Comparison of ENCODE assay signal across 8 cellular contexts in the genomic region with DNA sequence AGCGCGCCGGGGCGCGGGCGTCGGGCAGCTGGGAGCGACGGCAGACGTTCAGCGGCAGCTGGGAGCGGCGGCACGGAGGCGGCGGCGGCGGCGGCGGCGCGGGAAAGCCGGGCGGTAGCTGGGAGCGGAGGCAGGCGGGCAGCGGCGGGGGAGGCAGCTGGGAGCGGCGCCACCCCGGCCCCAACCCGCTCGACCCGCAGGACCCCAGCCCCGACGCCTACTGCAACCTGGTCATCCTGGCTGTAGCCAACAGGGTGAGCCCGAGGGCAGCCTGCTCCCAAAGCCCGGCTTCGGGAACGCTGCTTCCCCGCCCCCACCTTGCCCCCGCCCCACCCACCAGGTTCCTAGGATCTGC. TPM values are rescaled to one million over a fixed set of nuclear protein-coding genes. Genes with fewer than 3 reads are reported as not detected.
DNase-seq lines count a peak whose midpoint lies in the region; ATAC-seq and TF ChIP-seq lines count a peak whose summit lies in the region.

No MANE protein-coding gene starts in this region.

- H3K27ac Mint-ChIP-seq in stimulated activated naive CD8-positive, alpha-beta T cell treated with anti-CD3 and anti-CD28 coated beads, Interleukin-15, Interleukin-2, amounts not matched to agents 100 ng/mL and 50 ng/mL, for 24 hours = no peak overlapping the region

- WGBS in heart left ventricle, 4 donors = 1 to 2% (median 1%) methylated on average over 34 to 42 of the region's 42 CpGs; no CpG with 5 or more reads in 1 of the 4 donors
- no CpG with 5 or more reads among the region's 42 CpGs for WGBS in gastroesophageal sphincter (ENCODE audit: low coverage in 1 of 2), 2 donors

- H3K4me3 ChIP-seq in heart left ventricle (peak overlapping the region in 11 of 12 donors; percentile 24 to 67 (median 56)), Peyer's patch (peak overlapping the region; percentile 41 to 61 (median 59)), gastroesophageal sphincter (peak overlapping the region in 1 of 2 donors; percentile 50)

- no peak for TF ChIP-seq POLR2A in heart left ventricle (IDR thresholded peaks at IDR 0.05)
- TF ChIP-seq POLR2A in Peyer's patch (IDR thresholded peaks at IDR 0.05) = no peak
- no peak for TF ChIP-seq POLR2A in gastroesophageal sphincter (IDR thresholded peaks at IDR 0.05)

- peaks cover 0 to 76% (median 33%) of the 10 kb centered on the region in 9 donors for H3K27me3 ChIP-seq in heart left ventricle
- peaks cover 0 to 8% of the 10 kb centered on the region in 2 donors for H3K27me3 ChIP-seq in Peyer's patch
- peaks cover 100% of the 10 kb centered on the region for H3K27me3 ChIP-seq in gastroesophageal sphincter

- peaks cover 79% of the 10 kb centered on the region for H3K27me3 Mint-ChIP-seq in stimulated activated naive CD8-positive, alpha-beta T cell treated with anti-CD3 and anti-CD28 coated beads, Interleukin-15, Interleukin-2, amounts not matched to agents 100 ng/mL and 50 ng/mL, for 24 hours

- ATAC-seq in heart left ventricle (peak in 2 of 4 donors; percentile 5 to 25), gastroesophageal sphincter (peak; percentile 11)

- H3K4me1 Mint-ChIP-seq in stimulated activated naive CD8-positive, alpha-beta T cell treated with anti-CD3 and anti-CD28 coated beads, Interleukin-15, Interleukin-2, amounts not matched to agents 100 ng/mL and 50 ng/mL, for 24 hours (ENCODE audit: low read depth) = peaks cover 23% of the 10 kb centered on the region

- H3K27ac ChIP-seq in heart left ventricle (peak overlapping the region in 7 of 12 donors; percentile 32 to 68 (median 57)), Peyer's patch (no peak overlapping the region), gastroesophageal sphincter (no peak overlapping the region)

- no peaks in the 10 kb centered on the region for H3K36me3 Mint-ChIP-seq in stimulated activated naive CD8-positive, alpha-beta T cell treated with anti-CD3 and anti-CD28 coated beads, Interleukin-15, Interleukin-2, amounts not matched to agents 100 ng/mL and 50 ng/mL, for 24 hours (ENCODE audit: low read depth)

- DNase-seq in heart left ventricle (peak in 1 of 5 donors; percentile 58), cardiac septum (ENCODE audit: low spot score) (no peak), Peyer's patch (no peak), NOMO-1 treated with DMSO at 0.1 percent for 48 hours (lab: John Stamatoyannopoulos, UW; ENCODE audit: unreplicated experiment) (no peak), G401 (ENCODE audit: low spot score) (no peak), SIG-M5 (lab: John Stamatoyannopoulos, UW) (no peak)

- intact Hi-C loops in heart left ventricle (cut with DNase I) = no loop called here
- intact Hi-C loops in cardiac septum (cut with DNase I) = no loop called here

- H3K9me3 Mint-ChIP-seq in stimulated activated naive CD8-positive, alpha-beta T cell treated with anti-CD3 and anti-CD28 coated beads, Interleukin-15, Interleukin-2, amounts not matched to agents 100 ng/mL and 50 ng/mL, for 24 hours = no peaks in the 10 kb centered on the region

- TF ChIP-seq CTCF in heart left ventricle (IDR thresholded peaks at IDR 0.05) (peak in 2 of 12 donors; percentile 7 to 24), Peyer's patch (IDR thresholded peaks at IDR 0.05) (no peak), gastroesophageal sphincter (IDR thresholded peaks at IDR 0.05) (no peak)

- no peak for TF ChIP-seq EP300 in gastroesophageal sphincter (IDR thresholded peaks at IDR 0.05)

- H3K36me3 ChIP-seq in heart left ventricle = peaks cover 0 to 12% (median 0%) of the 10 kb centered on the region in 9 donors
- H3K36me3 ChIP-seq in Peyer's patch = no peaks in the 10 kb centered on the region
- H3K36me3 ChIP-seq in gastroesophageal sphincter = no peaks in the 10 kb centered on the region

- peak overlapping the region; percentile 72 for H3K4me3 Mint-ChIP-seq in stimulated activated naive CD8-positive, alpha-beta T cell treated with anti-CD3 and anti-CD28 coated beads, Interleukin-15, Interleukin-2, amounts not matched to agents 100 ng/mL and 50 ng/mL, for 24 hours

- H3K4me1 ChIP-seq in heart left ventricle (peaks cover 0 to 38% (median 13%) of the 10 kb centered on the region in 12 donors), Peyer's patch (peaks cover 0 to 17% (median 9%) of the 10 kb centered on the region in 4 donors), gastroesophageal sphincter (peaks cover 0 to 24% (median 8%) of the 10 kb centered on the region in 3 donors)

- in situ Hi-C loops in G401 (cut with HindIII; ENCODE audit: low sequenced_read_pairs) = no loop called here

- H3K9me3 ChIP-seq in heart left ventricle (no peaks in the 10 kb centered on the region), Peyer's patch (no peaks in the 10 kb centered on the region), gastroesophageal sphincter (no peaks in the 10 kb centered on the region)

RNA-seq across cellular contexts. Expression of a gene that starts 8.9 kb away (rescaled TPM):
- total RNA-seq in heart left ventricle (10 to 100 TPM in 3 of 9 donors, 1 to 10 TPM in 6; 3.4 to 14.8 (median 8.7) TPM), cardiac septum (7.0 TPM), Peyer's patch (1 to 10 TPM in 3 of 4 donors, under 1 TPM in 1; 0.88 to 8.3 (median 3.9) TPM), gastroesophageal sphincter (1 to 10 TPM; 3.0 to 9.3 (median 5.6) TPM)
- 10 to 100 TPM; 11.4 to 12.5 TPM for polyA plus RNA-seq in heart left ventricle
- total RNA-seq in G401 (2014; rRNA removed; shearing (Covaris generic)) = 40.7 and 52.6 TPM in 2 replicates

RNA-seq across cellular contexts. Expression of a gene that starts 32.9 kb away (rescaled TPM):
- total RNA-seq in heart left ventricle = 10 to 100 TPM in 2 of 9 donors, 1 to 10 TPM in 7; 2.0 to 52.0 (median 4.5) TPM
- 1 to 10 TPM; 1.4 to 3.7 TPM for polyA plus RNA-seq in heart left ventricle
- 5.5 TPM for total RNA-seq in cardiac septum
- 10 to 100 TPM in 3 of 4 donors, 1 to 10 TPM in 1; 8.0 to 56.1 (median 10.5) TPM for total RNA-seq in Peyer's patch
- 10 to 100 TPM in 2 of 4 donors, 1 to 10 TPM in 2; 2.6 to 31.8 (median 10.2) TPM for total RNA-seq in gastroesophageal sphincter
- 0.12 and 0.41 TPM in 2 replicates for total RNA-seq in G401 (2014; rRNA removed; shearing (Covaris generic))

RNA-seq across cellular contexts. Expression of a gene that starts 51.2 kb away (rescaled TPM):
- total RNA-seq in heart left ventricle (not detected), cardiac septum (not detected), Peyer's patch (under 1 TPM in 1 of 4 donors, not detected in 3; 0.38 TPM), gastroesophageal sphincter (under 1 TPM in 2 of 4 donors, not detected in 2; 0.04 to 0.07 TPM)
- polyA plus RNA-seq in heart left ventricle = not detected
- 5.7 and 6.8 TPM in 2 replicates for total RNA-seq in G401 (2014; rRNA removed; shearing (Covaris generic))

Comparison
In these comparisons a context has a peak if more than half of its experiments do, and no peak if none do; other contexts are left out.
1. H3K27ac ChIP-seq: peak in heart left ventricle (7 of 12); none in Peyer's patch (0 of 4) and gastroesophageal sphincter (0 of 4).